Comparison of ENCODE assay signal across 1 cellular context in genomic region chr2:74413001-74413698, GRCh38.
TF ChIP-seq lines count a peak whose summit lies in the region.

No MANE protein-coding gene starts in this region.

TF ChIP-seq in HepG2, 621 proteins besides CTCF, POLR2A, EP300 and RAD21 (continued from another document and continues in another):
- TF ChIP-seq, protein P1, sequence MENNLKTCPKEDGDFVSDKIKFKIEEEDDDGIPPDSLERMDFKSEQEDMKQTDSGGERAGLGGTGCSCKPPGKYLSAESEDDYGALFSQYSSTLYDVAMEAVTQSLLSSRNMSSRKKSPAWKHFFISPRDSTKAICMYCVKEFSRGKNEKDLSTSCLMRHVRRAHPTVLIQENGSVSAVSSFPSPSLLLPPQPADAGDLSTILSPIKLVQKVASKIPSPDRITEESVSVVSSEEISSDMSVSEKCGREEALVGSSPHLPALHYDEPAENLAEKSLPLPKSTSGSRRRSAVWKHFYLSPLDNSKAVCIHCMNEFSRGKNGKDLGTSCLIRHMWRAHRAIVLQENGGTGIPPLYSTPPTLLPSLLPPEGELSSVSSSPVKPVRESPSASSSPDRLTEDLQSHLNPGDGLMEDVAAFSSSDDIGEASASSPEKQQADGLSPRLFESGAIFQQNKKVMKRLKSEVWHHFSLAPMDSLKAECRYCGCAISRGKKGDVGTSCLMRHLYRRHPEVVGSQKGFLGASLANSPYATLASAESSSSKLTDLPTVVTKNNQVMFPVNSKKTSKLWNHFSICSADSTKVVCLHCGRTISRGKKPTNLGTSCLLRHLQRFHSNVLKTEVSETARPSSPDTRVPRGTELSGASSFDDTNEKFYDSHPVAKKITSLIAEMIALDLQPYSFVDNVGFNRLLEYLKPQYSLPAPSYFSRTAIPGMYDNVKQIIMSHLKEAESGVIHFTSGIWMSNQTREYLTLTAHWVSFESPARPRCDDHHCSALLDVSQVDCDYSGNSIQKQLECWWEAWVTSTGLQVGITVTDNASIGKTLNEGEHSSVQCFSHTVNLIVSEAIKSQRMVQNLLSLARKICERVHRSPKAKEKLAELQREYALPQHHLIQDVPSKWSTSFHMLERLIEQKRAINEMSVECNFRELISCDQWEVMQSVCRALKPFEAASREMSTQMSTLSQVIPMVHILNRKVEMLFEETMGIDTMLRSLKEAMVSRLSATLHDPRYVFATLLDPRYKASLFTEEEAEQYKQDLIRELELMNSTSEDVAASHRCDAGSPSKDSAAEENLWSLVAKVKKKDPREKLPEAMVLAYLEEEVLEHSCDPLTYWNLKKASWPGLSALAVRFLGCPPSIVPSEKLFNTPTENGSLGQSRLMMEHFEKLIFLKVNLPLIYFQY (CRISPR knock-in tag; IDR thresholded peaks at IDR 0.05; ENCODE audit: borderline replicate concordance), result no peak
- TF ChIP-seq CBX5 (CRISPR knock-in tag; IDR thresholded peaks at IDR 0.05; ENCODE audit: borderline replicate concordance) (no peak; the same call in 1 of the 2 replicates), YEATS4 (CRISPR knock-in tag; IDR thresholded peaks at IDR 0.05; ENCODE audit: borderline replicate concordance) (no peak), ZFP37 (CRISPR knock-in tag; IDR thresholded peaks at IDR 0.05; ENCODE audit: borderline replicate concordance) (no peak), TRIM22 (IDR thresholded peaks at IDR 0.05) (no peak), REXO4 (CRISPR knock-in tag; IDR thresholded peaks at IDR 0.05; ENCODE audit: borderline replicate concordance) (no peak), FOXK2 (IDR thresholded peaks at IDR 0.05) (no peak), JARID2 (CRISPR knock-in tag; IDR thresholded peaks at IDR 0.05; ENCODE audit: insufficient replicate concordance) (no peak), SOX6 (IDR thresholded peaks at IDR 0.05) (no peak), SOX6 (CRISPR knock-in tag; IDR thresholded peaks at IDR 0.05) (peak; percentile 48; the same call in 1 of the 2 replicates), SAFB2 (CRISPR knock-in tag; IDR thresholded peaks at IDR 0.05; ENCODE audit: borderline replicate concordance, low read depth) (no peak), ZNF282 (IDR thresholded peaks at IDR 0.05; ENCODE audit: partially characterized antibody) (no peak), ZBTB2 (CRISPR knock-in tag; IDR thresholded peaks at IDR 0.05; ENCODE audit: low read depth) (no peak), MTA3 (CRISPR knock-in tag; IDR thresholded peaks at IDR 0.05) (no peak), MXD1 (CRISPR knock-in tag; IDR thresholded peaks at IDR 0.05) (no peak), ZNF501 (CRISPR knock-in tag; IDR thresholded peaks at IDR 0.05) (peak; percentile 12; the same call in 1 of the 2 replicates), JUND (CRISPR knock-in tag; IDR thresholded peaks at IDR 0.05) (no peak), MAFG (CRISPR knock-in tag; IDR thresholded peaks at IDR 0.05) (no peak), ZGPAT (CRISPR knock-in tag; IDR thresholded peaks at IDR 0.05) (no peak; the same call in 1 of the 2 replicates), ZNF34 (CRISPR knock-in tag; IDR thresholded peaks at IDR 0.05; ENCODE audit: borderline replicate concordance) (no peak), PREB (CRISPR knock-in tag; IDR thresholded peaks at IDR 0.05) (no peak), ZNF558 (CRISPR knock-in tag; IDR thresholded peaks at IDR 0.05; ENCODE audit: borderline replicate concordance) (no peak), FOXC1 (CRISPR knock-in tag; IDR thresholded peaks at IDR 0.05; ENCODE audit: borderline replicate concordance) (peak; percentile 45; the same call in 1 of the 2 replicates), SIX1 (CRISPR knock-in tag; IDR thresholded peaks at IDR 0.05; ENCODE audit: borderline replicate concordance) (no peak), CENPX (CRISPR knock-in tag; IDR thresholded peaks at IDR 0.05) (no peak), IRF9 (CRISPR knock-in tag; IDR thresholded peaks at IDR 0.05; ENCODE audit: borderline replicate concordance) (no peak), ZNF839 (CRISPR knock-in tag; IDR thresholded peaks at IDR 0.05; ENCODE audit: borderline replicate concordance) (peak; percentile 57; the same call in 1 of the 2 replicates), ZSCAN25 (CRISPR knock-in tag; IDR thresholded peaks at IDR 0.05) (no peak; the same call in 1 of the 2 replicates), GATA4 (IDR thresholded peaks at IDR 0.05; ENCODE audit: borderline replicate concordance, low read depth) (no peak), ZNF883 (CRISPR knock-in tag; IDR thresholded peaks at IDR 0.05; ENCODE audit: not compliant biosample characterization) (peak; percentile 59), TBX2 (CRISPR knock-in tag; IDR thresholded peaks at IDR 0.05; ENCODE audit: borderline replicate concordance) (peak; percentile 50; the same call in 1 of the 2 replicates), SOX13 (IDR thresholded peaks at IDR 0.05) (no peak; the same call in 1 of the 2 replicates), SOX13 (CRISPR knock-in tag; conservative IDR thresholded peaks at IDR 0.05 in 1 of 2, IDR thresholded peaks at IDR 0.05 in 1 of 2) (no peak; a peak in 1 of 4 replicates), ZNF232 (CRISPR knock-in tag; IDR thresholded peaks at IDR 0.05; ENCODE audit: borderline replicate concordance) (no peak), ZNF749 (CRISPR knock-in tag; IDR thresholded peaks at IDR 0.05; ENCODE audit: borderline replicate concordance) (no peak), MED8 (CRISPR knock-in tag; IDR thresholded peaks at IDR 0.05; ENCODE audit: insufficient replicate concordance) (no peak), NKX3-1 (CRISPR knock-in tag; IDR thresholded peaks at IDR 0.05) (no peak), ATF7 (IDR thresholded peaks at IDR 0.05) (no peak), ATF7 (CRISPR knock-in tag; IDR thresholded peaks at IDR 0.05) (no peak), REL (CRISPR knock-in tag; conservative IDR thresholded peaks at IDR 0.05) (no peak), ZNF260 (CRISPR knock-in tag; IDR thresholded peaks at IDR 0.05; ENCODE audit: borderline replicate concordance, low read depth) (no peak), ZNF354B (CRISPR knock-in tag; IDR thresholded peaks at IDR 0.05) (no peak)
- TF ChIP-seq, protein P2, sequence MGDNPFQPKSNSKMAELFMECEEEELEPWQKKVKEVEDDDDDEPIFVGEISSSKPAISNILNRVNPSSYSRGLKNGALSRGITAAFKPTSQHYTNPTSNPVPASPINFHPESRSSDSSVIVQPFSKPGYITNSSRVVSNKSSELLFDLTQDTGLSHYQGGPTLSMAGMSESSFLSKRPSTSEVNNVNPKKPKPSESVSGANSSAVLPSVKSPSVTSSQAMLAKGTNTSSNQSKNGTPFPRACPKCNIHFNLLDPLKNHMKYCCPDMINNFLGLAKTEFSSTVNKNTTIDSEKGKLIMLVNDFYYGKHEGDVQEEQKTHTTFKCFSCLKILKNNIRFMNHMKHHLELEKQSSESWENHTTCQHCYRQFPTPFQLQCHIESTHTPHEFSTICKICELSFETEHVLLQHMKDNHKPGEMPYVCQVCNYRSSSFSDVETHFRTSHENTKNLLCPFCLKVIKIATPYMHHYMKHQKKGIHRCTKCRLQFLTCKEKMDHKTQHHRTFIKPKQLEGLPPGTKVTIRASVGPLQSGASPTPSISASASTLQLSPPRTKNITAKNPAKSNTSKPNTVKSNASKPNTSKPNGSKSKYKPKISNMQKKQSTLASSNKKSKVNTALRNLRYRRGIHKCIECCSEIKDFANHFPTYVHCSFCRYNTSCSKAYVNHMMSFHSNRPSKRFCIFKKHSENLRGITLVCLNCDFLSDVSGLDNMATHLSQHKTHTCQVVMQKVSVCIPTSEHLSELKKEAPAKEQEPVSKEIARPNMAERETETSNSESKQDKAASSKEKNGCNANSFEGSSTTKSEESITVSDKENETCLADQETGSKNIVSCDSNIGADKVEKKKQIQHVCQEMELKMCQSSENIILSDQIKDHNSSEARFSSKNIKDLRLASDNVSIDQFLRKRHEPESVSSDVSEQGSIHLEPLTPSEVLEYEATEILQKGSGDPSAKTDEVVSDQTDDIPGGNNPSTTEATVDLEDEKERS (CRISPR knock-in tag; IDR thresholded peaks at IDR 0.05), result no peak
- TF ChIP-seq, protein P3, sequence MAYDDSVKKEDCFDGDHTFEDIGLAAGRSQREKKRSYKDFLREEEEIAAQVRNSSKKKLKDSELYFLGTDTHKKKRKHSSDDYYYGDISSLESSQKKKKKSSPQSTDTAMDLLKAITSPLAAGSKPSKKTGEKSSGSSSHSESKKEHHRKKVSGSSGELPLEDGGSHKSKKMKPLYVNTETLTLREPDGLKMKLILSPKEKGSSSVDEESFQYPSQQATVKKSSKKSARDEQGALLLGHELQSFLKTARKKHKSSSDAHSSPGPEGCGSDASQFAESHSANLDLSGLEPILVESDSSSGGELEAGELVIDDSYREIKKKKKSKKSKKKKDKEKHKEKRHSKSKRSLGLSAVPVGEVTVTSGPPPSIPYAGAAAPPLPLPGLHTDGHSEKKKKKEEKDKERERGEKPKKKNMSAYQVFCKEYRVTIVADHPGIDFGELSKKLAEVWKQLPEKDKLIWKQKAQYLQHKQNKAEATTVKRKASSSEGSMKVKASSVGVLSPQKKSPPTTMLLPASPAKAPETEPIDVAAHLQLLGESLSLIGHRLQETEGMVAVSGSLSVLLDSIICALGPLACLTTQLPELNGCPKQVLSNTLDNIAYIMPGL (CRISPR knock-in tag; IDR thresholded peaks at IDR 0.05; ENCODE audit: borderline replicate concordance in 1 of 2, low read depth in 1 of 2), result no peak
- TF ChIP-seq, protein P4, sequence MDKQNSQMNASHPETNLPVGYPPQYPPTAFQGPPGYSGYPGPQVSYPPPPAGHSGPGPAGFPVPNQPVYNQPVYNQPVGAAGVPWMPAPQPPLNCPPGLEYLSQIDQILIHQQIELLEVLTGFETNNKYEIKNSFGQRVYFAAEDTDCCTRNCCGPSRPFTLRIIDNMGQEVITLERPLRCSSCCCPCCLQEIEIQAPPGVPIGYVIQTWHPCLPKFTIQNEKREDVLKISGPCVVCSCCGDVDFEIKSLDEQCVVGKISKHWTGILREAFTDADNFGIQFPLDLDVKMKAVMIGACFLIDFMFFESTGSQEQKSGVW (CRISPR knock-in tag; IDR thresholded peaks at IDR 0.05; ENCODE audit: borderline replicate concordance), result no peak
- TF ChIP-seq, protein P5, sequence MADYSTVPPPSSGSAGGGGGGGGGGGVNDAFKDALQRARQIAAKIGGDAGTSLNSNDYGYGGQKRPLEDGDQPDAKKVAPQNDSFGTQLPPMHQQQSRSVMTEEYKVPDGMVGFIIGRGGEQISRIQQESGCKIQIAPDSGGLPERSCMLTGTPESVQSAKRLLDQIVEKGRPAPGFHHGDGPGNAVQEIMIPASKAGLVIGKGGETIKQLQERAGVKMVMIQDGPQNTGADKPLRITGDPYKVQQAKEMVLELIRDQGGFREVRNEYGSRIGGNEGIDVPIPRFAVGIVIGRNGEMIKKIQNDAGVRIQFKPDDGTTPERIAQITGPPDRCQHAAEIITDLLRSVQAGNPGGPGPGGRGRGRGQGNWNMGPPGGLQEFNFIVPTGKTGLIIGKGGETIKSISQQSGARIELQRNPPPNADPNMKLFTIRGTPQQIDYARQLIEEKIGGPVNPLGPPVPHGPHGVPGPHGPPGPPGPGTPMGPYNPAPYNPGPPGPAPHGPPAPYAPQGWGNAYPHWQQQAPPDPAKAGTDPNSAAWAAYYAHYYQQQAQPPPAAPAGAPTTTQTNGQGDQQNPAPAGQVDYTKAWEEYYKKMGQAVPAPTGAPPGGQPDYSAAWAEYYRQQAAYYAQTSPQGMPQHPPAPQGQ (CRISPR knock-in tag; IDR thresholded peaks at IDR 0.05; ENCODE audit: borderline replicate concordance), result no peak
